In genomic region chr18:2971741-2972552, GRCh38 we compare ENCODE assay signal across 8 cellular contexts. TPM values are rescaled to one million over a fixed set of nuclear protein-coding genes. Genes with fewer than 3 reads are reported as not detected.
A peak's percentile ranks its signal among the peaks of the same experiment; 100 is the strongest.
DNase-seq lines count a peak whose midpoint lies in the region; ATAC-seq, FAIRE-seq and TF ChIP-seq lines count a peak whose summit lies in the region.

No MANE protein-coding gene starts in this region.

- no peaks in the 10 kb centered on the region for H3K27me3 Mint-ChIP-seq in activated CD4-positive, alpha-beta T cell treated with anti-CD3 and anti-CD28 coated beads, Interleukin-2, amount 10 ng/mL, durations not matched to agents 24 days and 14 days

- no peak for FAIRE-seq in pancreas (lab: Jason Lieb, UNC)

- peak overlapping the region; percentile 83 for H3K4me3 Mint-ChIP-seq in activated CD4-positive, alpha-beta T cell treated with anti-CD3 and anti-CD28 coated beads, Interleukin-2, amount 10 ng/mL, durations not matched to agents 24 days and 14 days

- peak; percentile 96 for ATAC-seq in HG03175 (IDR thresholded peaks at IDR 0.05; ENCODE audit: unreplicated experiment)
- peak in 3 of 4 donors; percentile 50 to 69 (median 61) for ATAC-seq in pancreas

- peaks cover 3% of the 10 kb centered on the region for H3K9me3 Mint-ChIP-seq in activated CD4-positive, alpha-beta T cell treated with anti-CD3 and anti-CD28 coated beads, Interleukin-2, amount 10 ng/mL, durations not matched to agents 24 days and 14 days

- no peaks in the 10 kb centered on the region for H3K36me3 ChIP-seq in effector memory CD4-positive, alpha-beta T cell (ENCODE audit: control insufficient read depth, insufficient read depth, low read length)
- H3K36me3 ChIP-seq in pancreas: no peaks in the 10 kb centered on the region

- no peaks in the 10 kb centered on the region for H3K9me3 ChIP-seq in effector memory CD4-positive, alpha-beta T cell (ENCODE audit: control insufficient read depth, low read length)
- H3K9me3 ChIP-seq in pancreas: no peaks in the 10 kb centered on the region

- H3K27me3 ChIP-seq in effector memory CD4-positive, alpha-beta T cell (replicated peaks; ENCODE audit: control insufficient read depth, insufficient read depth, low read length, poor library complexity, severe bottlenecking): no peaks in the 10 kb centered on the region
- H3K27me3 ChIP-seq in pancreas: no peaks in the 10 kb centered on the region

- TF ChIP-seq CTCF in pancreas (IDR thresholded peaks at IDR 0.05): no peak

- peaks cover 65% of the 10 kb centered on the region for H3K4me1 ChIP-seq in effector memory CD4-positive, alpha-beta T cell (ENCODE audit: control insufficient read depth, insufficient read depth, low read length, poor library complexity, severe bottlenecking)
- H3K4me1 ChIP-seq in pancreas: peaks cover 34 to 52% (median 35%) of the 10 kb centered on the region in 3 donors

- peak; percentile 67 for TF ChIP-seq POLR2A in GM19193 (IDR thresholded peaks at IDR 0.05; ENCODE audit: extremely low read depth, insufficient read depth, insufficient read length)

- peak; percentile 92 for DNase-seq in activated CD4-positive, alpha-beta T cell treated with anti-CD3 and anti-CD28 coated beads, Interleukin-2, amount 10 ng/mL, durations not matched to agents 24 days and 14 days
- peak; percentile 47 to 60 (median 57) for DNase-seq in effector memory CD4-positive, alpha-beta T cell
- DNase-seq in pancreas: peak in 1 of 6 donors; percentile 49
- DNase-seq in amniotic stem cell (lab: John Stamatoyannopoulos, UW): no peak
- DNase-seq in LoVo (ENCODE audit: low spot score): no peak
- no peak for DNase-seq in NCI-H69 (lab: John Stamatoyannopoulos, UW)

- peak overlapping the region; percentile 72 for H3K27ac ChIP-seq in effector memory CD4-positive, alpha-beta T cell (ENCODE audit: insufficient read depth, low read length, poor library complexity, severe bottlenecking)
- H3K27ac ChIP-seq in pancreas: peak overlapping the region in 3 of 4 donors; percentile 16 to 53 (median 20)

- intact Hi-C loops in activated CD4-positive, alpha-beta T cell treated with anti-CD3 and anti-CD28 coated beads, Interleukin-2, amount 10 ng/mL, durations not matched to agents 24 days and 14 days (cut with micrococcal nuclease): loop anchor here (1.0 to 5.0 kb wide), 4 partner anchors 9 to 625 kb away; partner anchors contain the start of gene LPIN2
- intact Hi-C loops in pancreas (cut with DNase I): no loop called here

- H3K4me1 Mint-ChIP-seq in activated CD4-positive, alpha-beta T cell treated with anti-CD3 and anti-CD28 coated beads, Interleukin-2, amount 10 ng/mL, durations not matched to agents 24 days and 14 days: peaks cover 80% of the 10 kb centered on the region

- 63 to 75% methylated on average over 17 to 18 of the region's 18 CpGs for WGBS in pancreas, 2 donors

- peaks cover 57% of the 10 kb centered on the region for H3K36me3 Mint-ChIP-seq in activated CD4-positive, alpha-beta T cell treated with anti-CD3 and anti-CD28 coated beads, Interleukin-2, amount 10 ng/mL, durations not matched to agents 24 days and 14 days (ENCODE audit: low read depth)

- peak overlapping the region; percentile 13 for H3K4me3 ChIP-seq in effector memory CD4-positive, alpha-beta T cell (ENCODE audit: insufficient read depth, low read depth, low read length, poor library complexity, severe bottlenecking)
- H3K4me3 ChIP-seq in pancreas: no peak overlapping the region

- peak overlapping the region; percentile 92 for H3K27ac Mint-ChIP-seq in activated CD4-positive, alpha-beta T cell treated with anti-CD3 and anti-CD28 coated beads, Interleukin-2, amount 10 ng/mL, durations not matched to agents 24 days and 14 days

RNA-seq across cellular contexts. Expression of gene LPIN2, which starts 41.0 kb away (rescaled TPM):
- total RNA-seq in activated CD4-positive, alpha-beta T cell treated with anti-CD3 and anti-CD28 coated beads, Interleukin-2, amount 10 ng/mL, durations not matched to agents 24 days and 14 days: 111 and 118 TPM in 2 replicates
- total RNA-seq in pancreas: 10 to 100 TPM in 5 of 6 donors, 1 to 10 TPM in 1; 9.9 to 23.0 (median 13.7) TPM
- 1 to 10 TPM; 5.1 to 8.2 TPM for polyA plus RNA-seq in pancreas

Comparison
In these comparisons a context has a peak if more than half of its experiments do, and no peak if none do; other contexts are left out.
1. DNase-seq: peak in activated CD4-positive, alpha-beta T cell treated with anti-CD3 and anti-CD28 coated beads, Interleukin-2, amount 10 ng/mL, durations not matched to agents 24 days and 14 days (single experiment) and effector memory CD4-positive, alpha-beta T cell (3 of 3); none in amniotic stem cell (single experiment), LoVo (single experiment) and NCI-H69 (single experiment).